Comparison of ENCODE assay signal across 9 cellular contexts in the genomic region with DNA sequence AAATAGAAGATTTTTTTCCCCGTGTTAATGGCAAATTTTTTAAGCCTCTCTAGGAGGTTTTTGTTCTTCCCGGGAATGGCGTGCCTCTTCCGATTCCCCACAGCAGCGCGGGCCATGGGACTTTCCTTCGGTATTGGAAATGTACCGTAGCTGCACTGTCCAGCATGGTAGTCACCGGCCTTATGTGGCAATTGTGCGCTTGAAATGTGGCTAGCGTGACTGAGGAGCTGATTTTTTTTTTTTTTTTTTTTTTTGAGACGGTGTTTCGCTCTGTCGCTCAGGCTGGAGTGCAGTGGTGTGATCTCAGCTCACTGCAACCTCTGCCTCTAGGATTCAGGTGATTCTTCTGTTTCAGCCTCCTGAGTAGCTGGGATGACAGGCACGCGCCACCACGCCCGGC. TPM values are rescaled to one million over a fixed set of nuclear protein-coding genes. Genes with fewer than 3 reads are reported as not detected.
A peak's percentile ranks its signal among the peaks of the same experiment; 100 is the strongest.
DNase-seq lines count a peak whose midpoint lies in the region; ATAC-seq and TF ChIP-seq lines count a peak whose summit lies in the region.
"Had no signal": no experiment of that assay in that cellular context is flagged by ENCODE, and none has a peak within 500 bp of the region (broad histone marks: within the 10 kb centered on the region; RNA-seq: fewer than 3 reads in every experiment).

No MANE protein-coding gene starts in this region.

- DNase-seq in activated CD8-positive, alpha-beta memory T cell treated with anti-CD3 and anti-CD28 coated beads, Interleukin-2, amount 10 ng/mL, durations not matched to agents 7 days and 5 days, result no peak
- no peak for DNase-seq in activated CD8-positive, alpha-beta memory T cell treated with anti-CD3 and anti-CD28 coated beads for 24 hours
- DNase-seq in NOMO-1 treated with dmso at 0.1 percent for 144 hours (lab: John Stamatoyannopoulos, UW; ENCODE audit: unreplicated experiment) (peak; percentile 34), retina (peak; percentile 2), foreskin keratinocyte (no peak)
- no peak for DNase-seq in effector memory CD8-positive, alpha-beta T cell

- ATAC-seq in activated CD8-positive, alpha-beta memory T cell treated with anti-CD3 and anti-CD28 coated beads, Interleukin-2, amount 10 ng/mL, durations not matched to agents 7 days and 5 days, result no peak
- ATAC-seq in effector memory CD8-positive, alpha-beta T cell (replicated peaks), result no peak
- ATAC-seq in GM21786 (IDR thresholded peaks at IDR 0.05; ENCODE audit: unreplicated experiment) (no peak), foreskin keratinocyte (no peak), GM21390 (IDR thresholded peaks at IDR 0.05; ENCODE audit: unreplicated experiment) (no peak)

- CTCF ChIA-PET in activated CD8-positive, alpha-beta memory T cell treated with anti-CD3 and anti-CD28 coated beads, Interleukin-2, amount 10 ng/mL, durations not matched to agents 7 days and 5 days (lab: Charles Lee), result interaction anchor here (0.9 to 7.6 kb wide), 37 partner anchors 10 to 436 kb away, joined by 3 to 444 read pairs (median 9); partner anchors contain the start of genes ALDH18A1, CC2D2B, ENTPD1 and ZNF518A

- H3K36me3 Mint-ChIP-seq in activated CD8-positive, alpha-beta memory T cell treated with anti-CD3 and anti-CD28 coated beads, Interleukin-2, amount 10 ng/mL, durations not matched to agents 7 days and 5 days, result peaks cover 33% of the 10 kb centered on the region
- peaks cover 40% of the 10 kb centered on the region for H3K36me3 Mint-ChIP-seq in effector memory CD8-positive, alpha-beta T cell (ENCODE audit: insufficient read depth)

- peak overlapping the region; percentile 44 for H3K27ac Mint-ChIP-seq in activated CD8-positive, alpha-beta memory T cell treated with anti-CD3 and anti-CD28 coated beads, Interleukin-2, amount 10 ng/mL, durations not matched to agents 7 days and 5 days
- peak overlapping the region; percentile 98 to 99 for H3K27ac Mint-ChIP-seq in effector memory CD8-positive, alpha-beta T cell

- no peak overlapping the region for H3K27ac ChIP-seq in foreskin keratinocyte

- H3K4me1 ChIP-seq in foreskin keratinocyte, result no peaks in the 10 kb centered on the region

- TF ChIP-seq CTCF in foreskin keratinocyte (conservative IDR thresholded peaks at IDR 0.05), result no peak

- no peak overlapping the region for H3K4me3 Mint-ChIP-seq in activated CD8-positive, alpha-beta memory T cell treated with anti-CD3 and anti-CD28 coated beads, Interleukin-2, amount 10 ng/mL, durations not matched to agents 7 days and 5 days
- peak overlapping the region in 1 of 2 donors; percentile 90 for H3K4me3 Mint-ChIP-seq in effector memory CD8-positive, alpha-beta T cell

- peaks cover 4% of the 10 kb centered on the region for H3K9me3 Mint-ChIP-seq in activated CD8-positive, alpha-beta memory T cell treated with anti-CD3 and anti-CD28 coated beads, Interleukin-2, amount 10 ng/mL, durations not matched to agents 7 days and 5 days (ENCODE audit: low read depth)
- no peaks in the 10 kb centered on the region for H3K9me3 Mint-ChIP-seq in effector memory CD8-positive, alpha-beta T cell

- peaks cover 2% of the 10 kb centered on the region for H3K27me3 Mint-ChIP-seq in activated CD8-positive, alpha-beta memory T cell treated with anti-CD3 and anti-CD28 coated beads, Interleukin-2, amount 10 ng/mL, durations not matched to agents 7 days and 5 days
- H3K27me3 Mint-ChIP-seq in effector memory CD8-positive, alpha-beta T cell, result peaks cover 0 to 21% of the 10 kb centered on the region in 2 donors

- H3K4me1 Mint-ChIP-seq in activated CD8-positive, alpha-beta memory T cell treated with anti-CD3 and anti-CD28 coated beads, Interleukin-2, amount 10 ng/mL, durations not matched to agents 7 days and 5 days, result peaks cover 38% of the 10 kb centered on the region
- H3K4me1 Mint-ChIP-seq in effector memory CD8-positive, alpha-beta T cell (ENCODE audit: low read depth in 2 of 2), result peaks cover 24 to 33% of the 10 kb centered on the region in 2 donors

- H3K27me3 ChIP-seq in foreskin keratinocyte, result no peaks in the 10 kb centered on the region
- H3K27me3 ChIP-seq: left lung had no signal

RNA-seq across cellular contexts. Expression of gene TCTN3, which starts 0.9 kb away (rescaled TPM):
- total RNA-seq in activated CD8-positive, alpha-beta memory T cell treated with anti-CD3 and anti-CD28 coated beads, Interleukin-2, amount 10 ng/mL, durations not matched to agents 7 days and 5 days, result 10 to 100 TPM; 29.7 to 69.2 TPM
- total RNA-seq in foreskin keratinocyte, result 29.8 and 33.9 TPM in 2 replicates
- polyA plus RNA-seq in foreskin keratinocyte, result 26.6 and 30.4 TPM in 2 replicates

RNA-seq across cellular contexts. Expression of gene ALDH18A1, which starts 38.2 kb away (rescaled TPM):
- total RNA-seq in activated CD8-positive, alpha-beta memory T cell treated with anti-CD3 and anti-CD28 coated beads, Interleukin-2, amount 10 ng/mL, durations not matched to agents 7 days and 5 days, result 10 to 100 TPM; 52.0 to 74.3 TPM
- total RNA-seq in foreskin keratinocyte, result 59.5 and 61.0 TPM in 2 replicates
- polyA plus RNA-seq in foreskin keratinocyte, result 24.9 and 29.9 TPM in 2 replicates

Comparison
In these comparisons a context has a peak if more than half of its experiments do, and no peak if none do; other contexts are left out.
1. DNase-seq: peak in NOMO-1 treated with dmso at 0.1 percent for 144 hours (single experiment) and retina (single experiment); none in activated CD8-positive, alpha-beta memory T cell treated with anti-CD3 and anti-CD28 coated beads, Interleukin-2, amount 10 ng/mL, durations not matched to agents 7 days and 5 days (single experiment), activated CD8-positive, alpha-beta memory T cell treated with anti-CD3 and anti-CD28 coated beads for 24 hours (single experiment), effector memory CD8-positive, alpha-beta T cell (0 of 3) and foreskin keratinocyte (0 of 2).